ENCODE assay signal across 8 cellular contexts in genomic region chr7:155598810-155599210, GRCh38. TPM values are rescaled to one million over a fixed set of nuclear protein-coding genes. Genes with fewer than 3 reads are reported as not detected.
A peak's percentile ranks its signal among the peaks of the same experiment; 100 is the strongest.
DNase-seq lines count a peak whose midpoint lies in the region; ATAC-seq and TF ChIP-seq lines count a peak whose summit lies in the region.

No MANE protein-coding gene starts in this region.

- no peak overlapping the region for H3K27ac ChIP-seq in osteoblast (ENCODE audit: low read depth, low read length)
- H3K27ac ChIP-seq in thoracic aorta: no peak overlapping the region

- H3K4me1 ChIP-seq in osteoblast (ENCODE audit: insufficient read depth, low read length) (no peaks in the 10 kb centered on the region), thoracic aorta (ENCODE audit: control insufficient read depth in 1 of 2, low read depth in 2 of 2) (no peaks in the 10 kb centered on the region)

- no peaks in the 10 kb centered on the region for H4K20me1 ChIP-seq in osteoblast (ENCODE audit: insufficient read depth, low read length)

- DNase-seq in C1 segment of cervical spinal cord (lab: John Stamatoyannopoulos, UW): peak in 12 of 14 donors; percentile 6 to 75 (median 50)
- peak; percentile 69 for DNase-seq in LHCN-M2 (ENCODE audit: low read depth)
- peak; percentile 46 to 61 for DNase-seq in SHP77 (lab: John Stamatoyannopoulos, UW)
- peak; percentile 54 for DNase-seq in activated gamma-delta T cell (lab: John Stamatoyannopoulos, UW)
- peak; percentile 46 for DNase-seq in foreskin melanocyte
- DNase-seq in osteoblast (ENCODE audit: insufficient read length, low spot score, missing footprints): peak; percentile 90
- DNase-seq in thoracic aorta (ENCODE audit: low spot score): peak; percentile 25

- H3K27me3 ChIP-seq in osteoblast (ENCODE audit: insufficient read depth, low read length) (peaks cover 16% of the 10 kb centered on the region), thoracic aorta (replicated peaks; ENCODE audit: insufficient read depth) (no peaks in the 10 kb centered on the region)

- no peaks in the 10 kb centered on the region for H3K79me2 ChIP-seq in osteoblast (ENCODE audit: insufficient read depth, low read length)

- H3K36me3 ChIP-seq in osteoblast (ENCODE audit: insufficient read depth, low read length) (no peaks in the 10 kb centered on the region), thoracic aorta (no peaks in the 10 kb centered on the region)

- H2AFZ ChIP-seq in osteoblast (ENCODE audit: low read length): peak overlapping the region; percentile 28

- peak; percentile 79 for ATAC-seq in GM19438 (IDR thresholded peaks at IDR 0.05; ENCODE audit: low read depth, unreplicated experiment)
- ATAC-seq in thoracic aorta (ENCODE audit: insufficient number of reproducible peaks, low FRiP score, low read depth): no peak

- TF ChIP-seq CTCF in osteoblast (IDR thresholded peaks at IDR 0.05; ENCODE audit: extremely low read depth, low read depth, low read length) (peak; percentile 99), thoracic aorta (IDR thresholded peaks at IDR 0.05) (peak; percentile 96)

- no peaks in the 10 kb centered on the region for H3K9me3 ChIP-seq in osteoblast (ENCODE audit: low read depth, low read length)
- H3K9me3 ChIP-seq in thoracic aorta: no peaks in the 10 kb centered on the region

- H3K4me3 ChIP-seq in osteoblast (ENCODE audit: insufficient read depth, low read length): peak overlapping the region; percentile 20
- H3K4me3 ChIP-seq in thoracic aorta: no peak overlapping the region

- H3K4me2 ChIP-seq in osteoblast (ENCODE audit: insufficient read depth, low read length): peak overlapping the region; percentile 77

RNA-seq across cellular contexts. Expression of gene RBM33, which starts 45.7 kb away (rescaled TPM):
- total RNA-seq in LHCN-M2 (2014; rRNA removed) (21.9 and 30.8 TPM in 2 replicates), osteoblast (25.0 and 27.5 TPM in 2 replicates), thoracic aorta (10 to 100 TPM; 64.6 to 80.3 TPM)
- 11.8 TPM for polyA plus RNA-seq in LHCN-M2 (2012)

RNA-seq across cellular contexts. Expression of gene CNPY1, which starts 52.5 kb away (rescaled TPM):
- not detected in 2 replicates for total RNA-seq in LHCN-M2 (2014; rRNA removed)
- not detected for polyA plus RNA-seq in LHCN-M2 (2012)
- total RNA-seq in osteoblast: not detected in 2 replicates
- not detected for total RNA-seq in thoracic aorta

Comparison
In these comparisons a context has a peak if more than half of its experiments do, and no peak if none do; other contexts are left out.
1. DNase-seq: peak in every context shown above with its lines; median percentile 90 in osteoblast; 69 in LHCN-M2; 54 in activated gamma-delta T cell; 54 in SHP77; 50 in C1 segment of cervical spinal cord; 46 in foreskin melanocyte; 25 in thoracic aorta.